In genomic region chr1:8419861-8420260, GRCh38 we compare ENCODE assay signal across 1 cellular context.
TF ChIP-seq lines count a peak whose summit lies in the region.

No MANE protein-coding gene starts in this region.

TF ChIP-seq in H1, 55 proteins besides CTCF, POLR2A, EP300 and RAD21 (continued from another document):
- TF ChIP-seq TCF12 (IDR thresholded peaks at IDR 0.05; ENCODE audit: low read depth, low read length) (no peak), ASH2L (IDR thresholded peaks at IDR 0.05; ENCODE audit: low read length) (no peak), SUZ12 (IDR thresholded peaks at IDR 0.05; ENCODE audit: low read length) (no peak), BCL11A (IDR thresholded peaks at IDR 0.05; ENCODE audit: low read depth in 2 of 2, low read length in 2 of 2) (no peak), JUND (IDR thresholded peaks at IDR 0.05; ENCODE audit: low read length) (no peak), PHF8 (conservative IDR thresholded peaks at IDR 0.05; ENCODE audit: low read depth, low read length) (no peak), SP2 (IDR thresholded peaks at IDR 0.05; ENCODE audit: low read length) (no peak), KDM4A (IDR thresholded peaks at IDR 0.05; ENCODE audit: low read depth, low read length, severe bottlenecking) (no peak), EGR1 (IDR thresholded peaks at IDR 0.05; ENCODE audit: borderline replicate concordance, low read depth, low read length) (no peak), BRCA1 (IDR thresholded peaks at IDR 0.05; ENCODE audit: low read depth, low read length) (no peak)
